In the genomic region with DNA sequence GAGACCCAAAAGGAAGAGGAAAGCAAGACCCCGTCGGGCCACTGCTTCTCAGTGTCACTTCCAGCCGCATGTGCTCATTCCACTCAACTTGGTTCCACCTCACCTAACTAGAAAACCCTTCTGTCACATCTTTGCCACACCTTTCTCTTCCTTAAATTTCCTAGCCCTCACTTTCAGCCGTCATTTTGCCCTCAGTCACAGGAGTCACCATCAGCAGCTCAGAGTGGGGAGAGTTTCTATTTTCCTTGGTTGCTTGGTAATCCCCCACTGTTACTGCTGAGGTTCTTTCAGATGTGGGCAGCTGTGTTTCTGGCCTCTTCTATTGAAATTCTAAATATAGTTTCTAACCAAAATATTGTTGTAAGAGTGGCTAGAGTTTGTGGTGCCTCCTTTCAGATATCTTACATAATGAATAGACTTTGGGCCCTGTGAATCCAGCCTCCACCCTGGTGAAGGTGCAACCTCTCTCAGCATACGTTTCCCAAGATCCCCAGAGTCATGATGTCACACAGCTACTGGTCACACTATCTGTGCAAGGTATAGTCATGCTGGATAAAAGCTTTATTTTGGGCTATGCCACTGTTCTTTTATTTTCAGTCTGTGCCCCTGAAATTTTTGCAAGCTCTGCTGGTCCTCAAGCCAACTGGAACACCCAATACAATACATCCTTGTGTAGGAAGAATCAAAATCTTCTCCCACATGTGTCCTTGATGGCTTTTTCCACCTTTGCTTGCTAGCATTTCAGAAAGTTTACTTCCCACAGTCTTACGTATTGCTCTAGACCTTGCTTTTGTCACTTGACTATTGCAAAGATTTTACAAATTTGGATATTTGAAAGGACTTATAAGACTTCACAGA, we compare ENCODE assay signal across 9 cellular contexts. TPM values are rescaled to one million over a fixed set of nuclear protein-coding genes. Genes with fewer than 3 reads are reported as not detected.
DNase-seq lines count a peak whose midpoint lies in the region; ATAC-seq and TF ChIP-seq lines count a peak whose summit lies in the region.
"Had no signal": no experiment of that assay in that cellular context is flagged by ENCODE, and none has a peak within 500 bp of the region (broad histone marks: within the 10 kb centered on the region; RNA-seq: fewer than 3 reads in every experiment).

No MANE protein-coding gene starts in this region.

- in situ Hi-C loops in GM13977 (cut with MboI; ENCODE audit: low pct_unique_long_range_greater_than_20kb, low sequenced_read_pairs, unreplicated experiment), result loop anchor here (10.0 kb wide), 1 partner anchor 159 kb away; no protein-coding TSS in a partner anchor

- WGBS in mesodermal cell (ENCODE audit: insufficient coverage in 2 of 2), 2 experiments, result 67 to 83% methylated on average over 1 to 3 of the region's 6 CpGs

- intact Hi-C loops in posterior cingulate gyrus (cut with DNase I), result no loop called here

- peak; percentile 35 for DNase-seq in GM13977 (ENCODE audit: low spot score)
- DNase-seq in hepatic stellate cell (ENCODE audit: low spot score), result no peak
- DNase-seq in HuH-7.5 (ENCODE audit: low spot score), result no peak
- DNase-seq in posterior cingulate gyrus, result no peak
- no peak for DNase-seq in NCI-H510A (lab: John Stamatoyannopoulos, UW)

- no peaks in the 10 kb centered on the region for H3K9me3 ChIP-seq in mesodermal cell (ENCODE audit: control insufficient read depth, low read length)

- peaks cover 15% of the 10 kb centered on the region for H3K4me1 ChIP-seq in mesodermal cell (ENCODE audit: control insufficient read depth, insufficient read depth, low read length, poor library complexity, severe bottlenecking)

- peaks cover 14% of the 10 kb centered on the region for H3K36me3 ChIP-seq in mesodermal cell (ENCODE audit: control insufficient read depth, insufficient read depth, low read length)

- no peak overlapping the region for H3K4me3 ChIP-seq in mesodermal cell (ENCODE audit: extremely low read depth, insufficient read depth, low read length, poor library complexity, severe bottlenecking)

- no peak for TF ChIP-seq CTCF in GM13977 (IDR thresholded peaks at IDR 0.05; ENCODE audit: extremely low read depth, insufficient read depth, missing control alignments)

- peak; percentile 34 for ATAC-seq in GM21390 (IDR thresholded peaks at IDR 0.05; ENCODE audit: unreplicated experiment)
- peak; percentile 36 for ATAC-seq in HG03457 (IDR thresholded peaks at IDR 0.05; ENCODE audit: unreplicated experiment)
- ATAC-seq: esophagus mucosa had no signal

- peak overlapping the region; percentile 3 for H3K27ac ChIP-seq in mesodermal cell (ENCODE audit: low read depth, low read length, severe bottlenecking)

RNA-seq across cellular contexts. Expression of gene AGBL3, which starts 9.2 kb away (rescaled TPM):
- 1.8 TPM for polyA plus RNA-seq in mesodermal cell (2013, experiment 1 of 2)
- polyA plus RNA-seq in mesodermal cell (2013, experiment 2 of 2), result 2.9 TPM
